28 cellular contexts compared by ENCODE assay signal in the genomic region with DNA sequence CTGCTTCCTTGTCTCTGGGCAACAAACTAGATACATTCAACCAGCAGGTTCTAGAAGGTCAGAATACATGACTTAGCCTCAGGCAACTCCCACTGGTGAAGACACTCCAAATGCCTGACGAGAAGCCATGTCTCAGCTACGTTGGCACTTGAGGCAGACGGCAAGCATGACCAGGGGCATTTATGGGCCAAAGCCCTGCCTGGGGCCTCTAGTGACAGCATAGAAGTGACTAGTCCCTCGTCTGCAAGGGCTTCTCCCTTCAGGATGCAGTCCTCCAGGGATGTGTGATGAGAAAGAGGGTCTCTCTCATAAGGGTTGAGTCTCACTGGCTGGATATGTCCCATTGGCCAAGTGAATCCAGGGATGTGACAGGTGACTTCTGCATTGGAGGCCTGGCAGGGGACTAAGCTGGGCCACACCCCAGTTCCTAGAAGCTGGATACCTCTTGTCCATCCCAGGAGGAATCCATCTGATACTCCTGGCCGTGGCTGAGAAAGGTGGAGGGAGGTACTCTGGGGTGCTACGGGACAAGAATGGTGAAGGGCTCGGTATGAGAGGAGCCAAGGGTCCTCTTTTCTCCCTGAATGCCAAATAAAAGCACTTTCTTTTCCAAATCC.
"Had no signal": no experiment of that assay in that cellular context is flagged by ENCODE, and none has a peak within 500 bp of the region (broad histone marks: within the 10 kb centered on the region; RNA-seq: fewer than 3 reads in every experiment).

No MANE protein-coding gene starts in this region.

- H3K4me3 Mint-ChIP-seq: immature natural killer cell; mesothelial cell of epicardium; naive B cell; natural killer cell; nephron progenitor cell; neural progenitor cell; stimulated activated memory B cell treated with anti-CD40 and anti-IgM and Interleukin-4, amounts not matched to agents 10 μg/mL and 1 μg/mL and 100 μg/mL, for 72 hours; stimulated activated naive CD8-positive, alpha-beta T cell treated with anti-CD3 and anti-CD28 coated beads, Interleukin-15, amount 100 ng/mL, for 72 hours had no signal

- H3K36me3 Mint-ChIP-seq: immature natural killer cell; mesothelial cell of epicardium; naive B cell; natural killer cell; stimulated activated memory B cell treated with anti-CD40 and anti-IgM and Interleukin-4, amounts not matched to agents 10 μg/mL and 1 μg/mL and 100 μg/mL, for 72 hours had no signal

- H3K27ac ChIP-seq: heart left ventricle, left ventricle myocardium inferior, neural progenitor cell, neutrophil, pancreas, psoas muscle, right lobe of liver, transverse colon, uterus had no signal

- H3K4me1 ChIP-seq: heart left ventricle, left ventricle myocardium inferior, neural progenitor cell, pancreas, psoas muscle, right lobe of liver, transverse colon, uterus had no signal

- H3K27ac Mint-ChIP-seq: immature natural killer cell; mesothelial cell of epicardium; naive B cell; natural killer cell; nephron progenitor cell; neural progenitor cell; stimulated activated memory B cell treated with anti-CD40 and anti-IgM and Interleukin-4, amounts not matched to agents 10 μg/mL and 1 μg/mL and 100 μg/mL, for 72 hours; stimulated activated naive CD8-positive, alpha-beta T cell treated with anti-CD3 and anti-CD28 coated beads, Interleukin-15, amount 100 ng/mL, for 72 hours had no signal

- DNase-seq: heart left ventricle; hypothalamus; immature natural killer cell; left ventricle myocardium inferior; mesendoderm; naive B cell; natural killer cell; nephron progenitor cell; occipital lobe; pancreas; posterior cingulate gyrus; psoas muscle; right lobe of liver; stimulated activated CD4-positive, alpha-beta T cell treated with anti-CD3 and anti-CD28 coated beads, Interleukin-1b, Interleukin-23, amount 100 ng/mL, for 48 hours; stimulated activated CD4-positive, alpha-beta T cell treated with anti-CD3 and anti-CD28 coated beads, Interleukin-2, amount 100 ng/mL, for 48 hours; stimulated activated CD4-positive, alpha-beta T cell treated with anti-CD3 and anti-CD28 coated beads, Interleukin-4, amount 100 ng/mL, for 4 hours; stimulated activated CD8-positive, alpha-beta memory T cell treated with anti-CD3 and anti-CD28 coated beads, Interleukin-4, amount 100 ng/mL, for 48 hours; stimulated activated naive CD4-positive, alpha-beta T cell treated with Interleukin-2 at 50 U/mL for 16 hours; stimulated activated naive CD8-positive, alpha-beta T cell treated with anti-CD3 and anti-CD28 coated beads, Interleukin-15, amount 100 ng/mL, for 72 hours; substantia nigra; transverse colon; uterus had no signal

- H3K4me3 ChIP-seq: heart left ventricle, left ventricle myocardium inferior, lung, neural progenitor cell, pancreas, psoas muscle, right lobe of liver, smooth muscle cell, transverse colon, uterus had no signal

- H3K36me3 ChIP-seq: heart left ventricle, left ventricle myocardium inferior, neural progenitor cell, neutrophil, pancreas, right lobe of liver, transverse colon, uterus had no signal

- H3K4me1 Mint-ChIP-seq: immature natural killer cell; naive B cell; natural killer cell; nephron progenitor cell; stimulated activated memory B cell treated with anti-CD40 and anti-IgM and Interleukin-4, amounts not matched to agents 10 μg/mL and 1 μg/mL and 100 μg/mL, for 72 hours; stimulated activated naive CD8-positive, alpha-beta T cell treated with anti-CD3 and anti-CD28 coated beads, Interleukin-15, amount 100 ng/mL, for 72 hours had no signal

- H3K27me3 ChIP-seq: neural progenitor cell, right lobe of liver, transverse colon, uterus had no signal

- H3K9me3 ChIP-seq: heart left ventricle, left ventricle myocardium inferior, neutrophil, pancreas, psoas muscle, right lobe of liver, transverse colon, uterus had no signal

- ATAC-seq: heart left ventricle; natural killer cell; pancreas; psoas muscle; right lobe of liver; stimulated activated memory B cell treated with anti-CD40 and anti-IgM and Interleukin-4, amounts not matched to agents 10 μg/mL and 1 μg/mL and 100 μg/mL, for 72 hours; stimulated activated naive CD8-positive, alpha-beta T cell treated with anti-CD3 and anti-CD28 coated beads, Interleukin-15, amount 100 ng/mL, for 72 hours had no signal

- H3K9me3 Mint-ChIP-seq: immature natural killer cell; mesothelial cell of epicardium; naive B cell; natural killer cell; nephron progenitor cell; neural progenitor cell; stimulated activated memory B cell treated with anti-CD40 and anti-IgM and Interleukin-4, amounts not matched to agents 10 μg/mL and 1 μg/mL and 100 μg/mL, for 72 hours; stimulated activated naive CD8-positive, alpha-beta T cell treated with anti-CD3 and anti-CD28 coated beads, Interleukin-15, amount 100 ng/mL, for 72 hours had no signal
